In the genomic region with DNA sequence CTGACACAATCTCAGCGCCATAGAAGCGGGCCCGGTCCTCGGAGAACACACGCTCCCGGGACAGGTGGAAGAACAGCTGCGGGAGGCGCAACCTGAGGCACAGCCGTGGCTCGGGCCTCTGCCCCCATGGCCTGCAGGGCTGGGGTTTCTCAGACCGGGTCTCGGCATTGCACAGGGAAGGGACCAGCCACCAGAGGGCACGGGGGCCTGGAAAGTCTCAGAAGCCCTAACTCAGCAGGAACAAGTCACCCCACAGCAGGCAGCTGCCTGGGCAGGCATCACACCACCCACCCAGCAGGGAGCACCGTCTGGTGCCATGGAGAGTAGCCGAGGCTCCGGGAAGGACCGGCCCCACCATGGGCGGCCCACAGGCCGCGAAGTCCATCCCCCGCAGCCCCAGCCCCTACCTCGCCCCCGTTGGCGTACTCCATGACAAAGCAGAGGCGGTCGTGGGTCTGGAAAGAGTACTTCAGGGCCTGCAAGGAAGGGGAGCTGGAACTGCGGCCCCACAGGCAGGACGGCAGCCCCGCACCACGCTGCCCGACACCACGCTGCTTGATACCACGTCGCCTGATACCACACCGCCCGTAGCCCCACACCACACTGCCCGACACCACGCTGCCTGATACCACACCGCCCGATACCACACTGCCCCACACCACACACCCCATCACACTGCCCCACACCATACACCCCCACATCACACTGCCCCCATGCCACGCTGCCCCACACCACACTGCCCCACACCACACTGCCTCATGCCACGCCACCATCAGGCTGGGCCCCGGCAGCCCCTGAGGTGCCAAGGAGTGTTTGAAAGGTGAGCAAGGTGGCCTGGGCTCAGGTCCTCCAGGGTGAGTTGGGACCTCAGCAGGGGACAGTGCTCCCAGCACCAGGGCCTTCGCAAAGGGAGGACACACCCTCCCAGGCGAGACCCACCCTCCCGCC, we compare ENCODE assay signal across 1 cellular context.
TF ChIP-seq lines count a peak whose summit lies in the region.

No MANE protein-coding gene starts in this region.

TF ChIP-seq in WTC11, 78 proteins besides CTCF, POLR2A, EP300 and RAD21 (continued from another document):
- TF ChIP-seq, protein P1, sequence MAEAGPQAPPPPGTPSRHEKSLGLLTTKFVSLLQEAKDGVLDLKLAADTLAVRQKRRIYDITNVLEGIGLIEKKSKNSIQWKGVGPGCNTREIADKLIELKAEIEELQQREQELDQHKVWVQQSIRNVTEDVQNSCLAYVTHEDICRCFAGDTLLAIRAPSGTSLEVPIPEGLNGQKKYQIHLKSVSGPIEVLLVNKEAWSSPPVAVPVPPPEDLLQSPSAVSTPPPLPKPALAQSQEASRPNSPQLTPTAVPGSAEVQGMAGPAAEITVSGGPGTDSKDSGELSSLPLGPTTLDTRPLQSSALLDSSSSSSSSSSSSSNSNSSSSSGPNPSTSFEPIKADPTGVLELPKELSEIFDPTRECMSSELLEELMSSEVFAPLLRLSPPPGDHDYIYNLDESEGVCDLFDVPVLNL (CRISPR knock-in tag; IDR thresholded peaks at IDR 0.05; ENCODE audit: borderline replicate concordance, low read depth), result no peak
- no peak for TF ChIP-seq HMGA2 (CRISPR knock-in tag; IDR thresholded peaks at IDR 0.05)
- TF ChIP-seq, protein P2, sequence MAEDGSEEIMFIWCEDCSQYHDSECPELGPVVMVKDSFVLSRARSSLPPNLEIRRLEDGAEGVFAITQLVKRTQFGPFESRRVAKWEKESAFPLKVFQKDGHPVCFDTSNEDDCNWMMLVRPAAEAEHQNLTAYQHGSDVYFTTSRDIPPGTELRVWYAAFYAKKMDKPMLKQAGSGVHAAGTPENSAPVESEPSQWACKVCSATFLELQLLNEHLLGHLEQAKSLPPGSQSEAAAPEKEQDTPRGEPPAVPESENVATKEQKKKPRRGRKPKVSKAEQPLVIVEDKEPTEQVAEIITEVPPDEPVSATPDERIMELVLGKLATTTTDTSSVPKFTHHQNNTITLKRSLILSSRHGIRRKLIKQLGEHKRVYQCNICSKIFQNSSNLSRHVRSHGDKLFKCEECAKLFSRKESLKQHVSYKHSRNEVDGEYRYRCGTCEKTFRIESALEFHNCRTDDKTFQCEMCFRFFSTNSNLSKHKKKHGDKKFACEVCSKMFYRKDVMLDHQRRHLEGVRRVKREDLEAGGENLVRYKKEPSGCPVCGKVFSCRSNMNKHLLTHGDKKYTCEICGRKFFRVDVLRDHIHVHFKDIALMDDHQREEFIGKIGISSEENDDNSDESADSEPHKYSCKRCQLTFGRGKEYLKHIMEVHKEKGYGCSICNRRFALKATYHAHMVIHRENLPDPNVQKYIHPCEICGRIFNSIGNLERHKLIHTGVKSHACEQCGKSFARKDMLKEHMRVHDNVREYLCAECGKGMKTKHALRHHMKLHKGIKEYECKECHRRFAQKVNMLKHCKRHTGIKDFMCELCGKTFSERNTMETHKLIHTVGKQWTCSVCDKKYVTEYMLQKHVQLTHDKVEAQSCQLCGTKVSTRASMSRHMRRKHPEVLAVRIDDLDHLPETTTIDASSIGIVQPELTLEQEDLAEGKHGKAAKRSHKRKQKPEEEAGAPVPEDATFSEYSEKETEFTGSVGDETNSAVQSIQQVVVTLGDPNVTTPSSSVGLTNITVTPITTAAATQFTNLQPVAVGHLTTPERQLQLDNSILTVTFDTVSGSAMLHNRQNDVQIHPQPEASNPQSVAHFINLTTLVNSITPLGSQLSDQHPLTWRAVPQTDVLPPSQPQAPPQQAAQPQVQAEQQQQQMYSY (CRISPR knock-in tag; IDR thresholded peaks at IDR 0.05), result 0 out of 2 replicates have a peak, but pooled peaks have one; percentile 2
